Comparison of ENCODE assay signal across 12 cellular contexts in the genomic region with DNA sequence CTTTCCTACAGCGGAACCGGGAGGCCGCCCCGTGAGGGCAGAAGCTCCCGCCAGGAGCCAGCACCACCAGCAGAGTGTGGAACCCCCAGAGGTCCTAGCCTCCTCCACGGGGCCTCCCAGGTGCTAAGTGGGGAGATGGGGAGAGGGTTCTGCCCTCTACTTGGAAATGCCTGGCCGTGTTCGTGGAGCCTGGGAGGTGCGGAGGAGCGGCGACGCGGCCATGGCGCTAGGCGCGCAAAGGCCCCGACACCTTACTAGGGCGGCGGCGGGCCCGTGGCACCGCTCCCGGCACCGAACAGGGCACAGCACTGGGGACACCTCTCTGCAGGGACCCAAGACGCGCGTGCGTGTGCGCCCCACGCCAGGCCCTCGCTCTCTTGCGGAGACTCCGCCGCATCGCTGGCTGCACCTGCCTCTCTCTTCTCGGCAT. TPM values are rescaled to one million over a fixed set of nuclear protein-coding genes. Genes with fewer than 3 reads are reported as not detected.
DNase-seq lines count a peak whose midpoint lies in the region; ATAC-seq and TF ChIP-seq lines count a peak whose summit lies in the region.
"Had no signal": no experiment of that assay in that cellular context is flagged by ENCODE, and none has a peak within 500 bp of the region (broad histone marks: within the 10 kb centered on the region; RNA-seq: fewer than 3 reads in every experiment).

No MANE protein-coding gene starts in this region.

- H3K4me3 ChIP-seq in GM12864 (ENCODE audit: low read depth, low read length) (peak overlapping the region; percentile 41), esophagus (ENCODE audit: low read depth in 1 of 2, low read length in 2 of 2) (peak overlapping the region; percentile 1 to 32), neutrophil (ENCODE audit: low read depth in 1 of 2, low read length in 1 of 2) (peak overlapping the region; percentile 73 to 76)
- H3K4me3 ChIP-seq: body of pancreas had no signal

- peak; percentile 8 for ATAC-seq in HG03025 (IDR thresholded peaks at IDR 0.05; ENCODE audit: low FRiP score, unreplicated experiment)
- no peak for ATAC-seq in HG03442 (IDR thresholded peaks at IDR 0.05; ENCODE audit: unreplicated experiment)
- ATAC-seq: body of pancreas had no signal

- TF ChIP-seq CTCF in GM12864 (IDR thresholded peaks at IDR 0.05; ENCODE audit: low read depth, low read length, missing control alignments) (no peak), neutrophil (IDR thresholded peaks at IDR 0.05) (no peak)

- H3K27me3 ChIP-seq in esophagus (ENCODE audit: control insufficient read depth in 1 of 2, insufficient read depth in 2 of 2, low read length in 2 of 2) (peaks cover 5 to 25% of the 10 kb centered on the region in 2 donors), neutrophil (peaks cover 84% of the 10 kb centered on the region)

- DNase-seq in GM12864 (ENCODE audit: low read depth) (no peak), HUDEP-2 (lab: John Stamatoyannopoulos, UW; ENCODE audit: unreplicated experiment in 76 of 76) (no peak), germinal center (ENCODE audit: low spot score) (no peak)
- DNase-seq in stimulated activated CD4-positive, alpha-beta T cell treated with anti-CD3 and anti-CD28 coated beads, Interleukin-12 subunit alpha, Interleukin-12 subunit beta, amount 100 ng/mL, for 4 hours: no peak
- DNase-seq: hippocampal formation had no signal

- H3K36me3 ChIP-seq in esophagus (ENCODE audit: control insufficient read depth in 2 of 2, insufficient read depth in 2 of 2, low read length in 1 of 2): no peaks in the 10 kb centered on the region
- H3K36me3 ChIP-seq in neutrophil: no peaks in the 10 kb centered on the region

- H3K27ac ChIP-seq in esophagus (ENCODE audit: low read depth in 2 of 2, low read length in 1 of 2) (no peak overlapping the region), neutrophil (peak overlapping the region; percentile 69)
- H3K27ac ChIP-seq: body of pancreas, C4-2B had no signal

- WGBS in esophagus, 2 donors: 31 to 32% methylated on average over 36 of the region's 36 CpGs

- H3K9me3 ChIP-seq in esophagus (ENCODE audit: control insufficient read depth in 2 of 2, insufficient read depth in 1 of 2, low read depth in 1 of 2, low read length in 1 of 2) (peaks cover 0 to 7% of the 10 kb centered on the region in 2 donors), neutrophil (no peaks in the 10 kb centered on the region)
- H3K9me3 ChIP-seq: body of pancreas, SK-N-SH had no signal

- H3K4me1 ChIP-seq in esophagus (ENCODE audit: control insufficient read depth in 2 of 2, insufficient read depth in 2 of 2, low read length in 1 of 2): peaks cover 0 to 9% of the 10 kb centered on the region in 2 donors
- H3K4me1 ChIP-seq in neutrophil (ENCODE audit: control insufficient read depth in 1 of 2, insufficient read depth in 1 of 2, low read depth in 1 of 2, low read length in 1 of 2): peaks cover 32 to 42% of the 10 kb centered on the region in 2 experiments

RNA-seq across cellular contexts. Expression of a gene that starts 1.3 kb away (rescaled TPM):
- under 1 TPM in 1 of 2 donors, not detected in 1; 0.01 TPM for polyA plus RNA-seq in esophagus
- polyA plus RNA-seq: SK-N-SH had no signal

Comparison
In these comparisons a context has a peak if more than half of its experiments do, and no peak if none do; other contexts are left out.
1. H3K4me3 ChIP-seq: peak in every context shown above with its lines; median percentile 74 in neutrophil; 41 in GM12864; 16 in esophagus.